Comparison of ENCODE assay signal across 20 cellular contexts in genomic region chr9:136368190-136368589, GRCh38.
"Had no signal": no experiment of that assay in that cellular context is flagged by ENCODE, and none has a peak within 500 bp of the region (broad histone marks: within the 10 kb centered on the region; RNA-seq: fewer than 3 reads in every experiment).

No MANE protein-coding gene starts in this region.

- H3K27ac ChIP-seq: cardiac muscle cell, epithelial cell of prostate, ovary, tibial nerve had no signal

- DNase-seq: activated B cell treated with CpG ODN at 0.5 μM for 24 hours; activated CD4-positive, alpha-beta memory T cell treated with anti-CD3 and anti-CD28 coated beads for 36 hours; activated CD4-positive, alpha-beta T cell treated with anti-CD3 and anti-CD28 coated beads for 4 hours; activated naive CD4-positive, alpha-beta T cell; activated naive CD8-positive, alpha-beta T cell treated with anti-CD3 and anti-CD28 coated beads for 36 hours; activated T-cell treated with anti-CD3 and anti-CD28 coated beads for 4 hours; amniotic stem cell; effector memory CD8-positive, alpha-beta T cell; foreskin fibroblast; left cardiac atrium; mesenchymal stem cell; naive thymus-derived CD4-positive, alpha-beta T cell; ovary; small intestine; stimulated activated CD4-positive, alpha-beta T cell treated with anti-CD3 and anti-CD28 coated beads, Interleukin-15, amount 100 ng/mL, for 24 hours; stimulated activated CD4-positive, alpha-beta T cell treated with anti-CD3 and anti-CD28 coated beads, Interleukin-2, amount 100 ng/mL, for 48 hours had no signal

- FAIRE-seq: small intestine, urothelium cell line had no signal

- H3K9me3 ChIP-seq: ovary, tibial nerve had no signal

- H3K36me3 ChIP-seq: cardiac muscle cell, ovary had no signal

- H3K27me3 ChIP-seq: cardiac muscle cell, ovary, tibial nerve had no signal

- H3K4me3 ChIP-seq: cardiac muscle cell, ovary, tibial nerve had no signal
